In genomic region chr11:36450391-36450714, GRCh38 we compare ENCODE assay signal across 11 cellular contexts. TPM values are rescaled to one million over a fixed set of nuclear protein-coding genes. Genes with fewer than 3 reads are reported as not detected.
DNase-seq lines count a peak whose midpoint lies in the region; ATAC-seq and TF ChIP-seq lines count a peak whose summit lies in the region.
"Had no signal": no experiment of that assay in that cellular context is flagged by ENCODE, and none has a peak within 500 bp of the region (broad histone marks: within the 10 kb centered on the region; RNA-seq: fewer than 3 reads in every experiment).

No MANE protein-coding gene starts in this region.

- H3K4me1 ChIP-seq in right atrium auricular region, result peaks cover 0 to 38% of the 10 kb centered on the region in 2 donors

- no peak for TF ChIP-seq CTCF in GM12865 (IDR thresholded peaks at IDR 0.05; ENCODE audit: insufficient read depth, low read depth, low read length, missing control alignments)
- TF ChIP-seq CTCF in right atrium auricular region (IDR thresholded peaks at IDR 0.05), result no peak

- DNase-seq in GM12865 (ENCODE audit: low read depth), result no peak
- DNase-seq in T-cell, result no peak
- DNase-seq in naive B cell, result no peak
- DNase-seq in NCI-H526 (lab: John Stamatoyannopoulos, UW), result no peak
- DNase-seq in right atrium auricular region (ENCODE audit: low spot score), result no peak
- no peak for DNase-seq in stimulated activated CD4-positive, alpha-beta T cell treated with anti-CD3 and anti-CD28 coated beads, Interleukin-4, amount 100 ng/mL, for 24 hours
- DNase-seq in superior temporal gyrus (ENCODE audit: extremely low spot score), result no peak
- DNase-seq: stimulated activated CD4-positive, alpha-beta T cell treated with anti-CD3 and anti-CD28 coated beads, Interleukin-2, amount 100 ng/mL, for 48 hours had no signal

- peak; percentile 10 for ATAC-seq in GM21576 (IDR thresholded peaks at IDR 0.05; ENCODE audit: unreplicated experiment)
- ATAC-seq in T-cell (replicated peaks in 1 of 4), result no peak
- ATAC-seq in naive B cell (ENCODE audit: low read depth in 2 of 2), result peak in 1 of 2 donors; percentile 11

- no peaks in the 10 kb centered on the region for H3K27me3 Mint-ChIP-seq in T-cell
- no peaks in the 10 kb centered on the region for H3K27me3 Mint-ChIP-seq in naive B cell

- H3K4me3 Mint-ChIP-seq in T-cell (peak overlapping the region; percentile 49 to 85 (median 65)), naive B cell (peak overlapping the region; percentile 26 to 95 (median 86))
- H3K4me3 Mint-ChIP-seq: H9 had no signal

- H3K4me1 Mint-ChIP-seq in T-cell (peaks cover 42 to 59% (median 47%) of the 10 kb centered on the region in 3 donors), naive B cell (peaks cover 24 to 37% (median 28%) of the 10 kb centered on the region in 3 donors)

- H3K27ac Mint-ChIP-seq in T-cell (peak overlapping the region; percentile 66 to 75), naive B cell (peak overlapping the region in 4 of 6 donors; percentile 38 to 91 (median 62))
- H3K27ac Mint-ChIP-seq: H9 had no signal

- no peaks in the 10 kb centered on the region for H3K9me3 ChIP-seq in right atrium auricular region

- POLR2A ChIA-PET in T-cell (lab: Charles Lee), result no interaction called here

- H3K4me3 ChIP-seq in GM12865 (ENCODE audit: low read depth, low read length) (peak overlapping the region; percentile 18; the same call in 1 of the 2 replicates), right atrium auricular region (peak overlapping the region in 1 of 2 donors; percentile 18)

- H3K27ac ChIP-seq in right atrium auricular region, result no peak overlapping the region
- H3K27ac ChIP-seq: epithelial cell of prostate had no signal

- H3K36me3 ChIP-seq in right atrium auricular region, result no peaks in the 10 kb centered on the region

- no peaks in the 10 kb centered on the region for H3K27me3 ChIP-seq in right atrium auricular region

- no peaks in the 10 kb centered on the region for H3K9me3 Mint-ChIP-seq in T-cell
- H3K9me3 Mint-ChIP-seq in naive B cell, result peaks cover 0 to 5% (median 0%) of the 10 kb centered on the region in 7 donors
- H3K9me3 Mint-ChIP-seq: H9 had no signal

- H3K36me3 Mint-ChIP-seq in T-cell (peaks cover 26% of the 10 kb centered on the region), naive B cell (peaks cover 11 to 21% of the 10 kb centered on the region in 2 donors)

- CTCF ChIA-PET in T-cell (lab: Charles Lee), result interaction anchor here in 1 of 2 donors (0.6 to 0.8 kb wide), 2 partner anchors 98 to 726 kb away, joined by 3 read pairs; no protein-coding TSS in a partner anchor

RNA-seq across cellular contexts. Expression of gene TRAF6, which starts 59.7 kb away (rescaled TPM):
- total RNA-seq in T-cell (10 to 100 TPM; 17.3 to 26.0 (median 19.4) TPM), right atrium auricular region (10 to 100 TPM in 1 of 2 donors, 1 to 10 TPM in 1; 10.0 to 10.7 TPM)
- 10 to 100 TPM; 13.3 to 33.1 (median 15.6) TPM for polyA plus RNA-seq in naive B cell (ENCODE audit: low read depth in 6 of 6)
